In the genomic region with DNA sequence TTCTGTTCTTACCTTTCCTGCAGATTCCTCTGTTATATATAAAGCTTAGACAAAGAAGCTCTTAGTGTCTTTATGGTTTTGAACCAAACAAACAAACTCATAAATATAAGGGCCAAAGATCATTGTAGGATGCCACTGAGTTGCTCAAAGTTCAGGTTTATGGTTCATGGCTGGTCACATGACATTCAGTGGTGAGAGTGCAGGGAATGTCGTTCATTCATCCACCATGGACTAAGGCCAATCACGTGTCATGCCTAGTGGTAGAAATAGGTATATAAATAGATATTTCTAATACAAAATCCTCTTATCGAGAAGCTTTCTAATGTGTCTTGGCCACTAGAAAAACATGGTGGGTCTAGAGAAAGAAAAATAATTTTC, we compare ENCODE assay signal across 27 cellular contexts.
DNase-seq lines count a peak whose midpoint lies in the region; ATAC-seq, FAIRE-seq and TF ChIP-seq lines count a peak whose summit lies in the region.
"Had no signal": no experiment of that assay in that cellular context is flagged by ENCODE, and none has a peak within 500 bp of the region (broad histone marks: within the 10 kb centered on the region; RNA-seq: fewer than 3 reads in every experiment).

No MANE protein-coding gene starts in this region.

- BruUV-seq in HepG2 (replicated peaks; lab: Mats Ljungman, UMichigan): no TSS peak

- FAIRE-seq in A549 (lab: Jason Lieb, UNC) (no peak), HepG2 (lab: Jason Lieb, UNC) (no peak)
- FAIRE-seq: GM12878, GM12892, GM18507 had no signal

- no peak overlapping the region for H3K4me2 ChIP-seq in A549
- H3K4me2 ChIP-seq in HepG2 (ENCODE audit: low read depth, low read length): no peak overlapping the region
- H3K4me2 ChIP-seq: BLaER1 had no signal

- no peaks in the 10 kb centered on the region for H3K27me3 Mint-ChIP-seq in mesothelial cell of epicardium (ENCODE audit: low read depth)
- H3K27me3 Mint-ChIP-seq: CD4-positive, CD25-positive, alpha-beta regulatory T cell had no signal

- TF ChIP-seq POLR2A in A549 (IDR thresholded peaks at IDR 0.05; ENCODE audit: low read length) (no peak), HepG2 (IDR thresholded peaks at IDR 0.05; ENCODE audit: insufficient read depth in 1 of 2, low read depth in 2 of 2, low read length in 2 of 2) (no peak), right lobe of liver (IDR thresholded peaks at IDR 0.05) (no peak)

- no peak overlapping the region for H2AFZ ChIP-seq in HepG2 (ENCODE audit: low read length)

- H3K9ac ChIP-seq in HepG2 (ENCODE audit: insufficient read depth, low read depth, low read length): no peak overlapping the region
- H3K9ac ChIP-seq: BLaER1 had no signal

- CTCF ChIA-PET in A549 (lab: Yijun Ruan, JAX): interaction anchor here (0.9 kb wide), 1 partner anchor 16 kb away, joined by 3 read pairs; no protein-coding TSS in a partner anchor
- CTCF ChIA-PET in HepG2 (lab: Yijun Ruan, JAX; ENCODE audit: low intra/inter-chr PET ratio, low total read pairs): no interaction called here

- no peak for TF ChIP-seq RAD21 in A549 (conservative IDR thresholded peaks at IDR 0.05 in 1 of 2, IDR thresholded peaks at IDR 0.05 in 1 of 2)
- no peak for TF ChIP-seq RAD21 in HepG2 (CRISPR knock-in tag; IDR thresholded peaks at IDR 0.05)

- H3K9me3 ChIP-seq in A549: peaks cover 9% of the 10 kb centered on the region
- peaks cover under 1% of the 10 kb centered on the region for H3K9me3 ChIP-seq in HepG2 (ENCODE audit: low read length)
- H3K9me3 ChIP-seq in right lobe of liver: peaks cover 0 to 3% (median 0%) of the 10 kb centered on the region in 4 donors
- H3K9me3 ChIP-seq: BE2C had no signal

- no peak for DNase-seq in A549 (ENCODE audit: low read depth in 1 of 2, low spot score in 1 of 2)
- DNase-seq in left colon: no peak
- DNase-seq in HepG2 (ENCODE audit: low spot score): no peak
- DNase-seq in right lobe of liver: no peak
- DNase-seq in iPS-NIHi11 (ENCODE audit: low spot score): no peak
- DNase-seq in mesothelial cell of epicardium (ENCODE audit: low spot score in 2 of 2, unreplicated experiment in 2 of 2): no peak
- DNase-seq: ACHN; BE2C; C1 segment of cervical spinal cord; CD4-positive, alpha-beta memory T cell; CD4-positive, CD25-positive, alpha-beta regulatory T cell; CD8-positive, alpha-beta memory T cell; COR-L47; DMS 273 treated with DMSO at 0.1 percent for 48 hours; DMS153; DMS53; DMS79; DND-41; EL; GDM1 had no signal

- H3K9me3 Mint-ChIP-seq in mesothelial cell of epicardium: peaks cover 13% of the 10 kb centered on the region

- TF ChIP-seq CTCF in A549 (IDR thresholded peaks at IDR 0.05) (no peak), HepG2 (CRISPR knock-in tag; IDR thresholded peaks at IDR 0.05) (no peak), right lobe of liver (IDR thresholded peaks at IDR 0.05) (no peak), mesothelial cell of epicardium (IDR thresholded peaks at IDR 0.05; ENCODE audit: unreplicated experiment) (no peak)

- H3K4me1 Mint-ChIP-seq in mesothelial cell of epicardium: peaks cover 10% of the 10 kb centered on the region
- H3K4me1 Mint-ChIP-seq: CD14-positive monocyte; CD8-positive, alpha-beta memory T cell had no signal

- in situ Hi-C loops in HepG2 (cut with HindIII; ENCODE audit: extremely low pct_ligation_motif_present, low pct_unique_long_range_greater_than_20kb): no loop called here

- H3K4me1 ChIP-seq in A549 (no peaks in the 10 kb centered on the region), HepG2 (ENCODE audit: insufficient read depth, low read length) (peaks cover 17% of the 10 kb centered on the region), right lobe of liver (peaks cover 0 to 16% (median 4%) of the 10 kb centered on the region in 4 donors)
- H3K4me1 ChIP-seq: BE2C, BLaER1 had no signal

- no peak overlapping the region for H3K27ac Mint-ChIP-seq in mesothelial cell of epicardium
- H3K27ac Mint-ChIP-seq: CD14-positive monocyte; CD4-positive, CD25-positive, alpha-beta regulatory T cell had no signal

- 41% methylated on average over 3 of the region's 3 CpGs for WGBS in A549 (ENCODE audit: missing lambda C conversion rate)
- WGBS in HepG2 (ENCODE audit: low lambda C conversion rate): 32% methylated on average over 3 of the region's 3 CpGs
- 48% methylated on average over 3 of the region's 3 CpGs for WGBS in right lobe of liver (ENCODE audit: insufficient coverage, low coverage, low lambda C conversion rate, missing lambda C conversion rate)

- H3K36me3 ChIP-seq in HepG2 (replicated peaks in 1 of 2; ENCODE audit: control insufficient read depth in 1 of 2, insufficient read depth in 2 of 2, low read length in 2 of 2) (no peaks in the 10 kb centered on the region), right lobe of liver (no peaks in the 10 kb centered on the region)
- H3K36me3 ChIP-seq: BE2C, BLaER1 had no signal

- H3K79me2 ChIP-seq in HepG2 (ENCODE audit: insufficient read depth, low read length): no peaks in the 10 kb centered on the region

- no peak overlapping the region for H3K4me3 Mint-ChIP-seq in mesothelial cell of epicardium
- H3K4me3 Mint-ChIP-seq: CD14-positive monocyte; CD4-positive, alpha-beta memory T cell; CD4-positive, CD25-positive, alpha-beta regulatory T cell; CD8-positive, alpha-beta memory T cell had no signal

- H3K4me3 ChIP-seq in A549: no peak overlapping the region
- H3K4me3 ChIP-seq in HepG2 (replicated peaks in 1 of 3; ENCODE audit: insufficient read depth in 1 of 3, low read depth in 2 of 3, low read length in 3 of 3): no peak overlapping the region
- no peak overlapping the region for H3K4me3 ChIP-seq in right lobe of liver
- H3K4me3 ChIP-seq: BLaER1, GM12878 had no signal

- no peak overlapping the region for H3K27ac ChIP-seq in A549
- no peak overlapping the region for H3K27ac ChIP-seq in HepG2 (ENCODE audit: extremely low read length, insufficient read depth, low read length)
- peak overlapping the region in 1 of 3 donors; percentile 45 for H3K27ac ChIP-seq in right lobe of liver
- H3K27ac ChIP-seq: 22Rv1, BLaER1 had no signal

- TF ChIP-seq EP300 in A549 (IDR thresholded peaks at IDR 0.05) (no peak), HepG2 (IDR thresholded peaks at IDR 0.05; ENCODE audit: low read depth in 2 of 2, low read length in 2 of 2) (no peak), HepG2 (CRISPR knock-in tag; IDR thresholded peaks at IDR 0.05; ENCODE audit: borderline replicate concordance) (no peak)

- H3K36me3 Mint-ChIP-seq in mesothelial cell of epicardium: peaks cover under 1% of the 10 kb centered on the region
- H3K36me3 Mint-ChIP-seq: CD14-positive monocyte had no signal

- ATAC-seq in A549 (no peak), left colon (peak; percentile 32), HepG2 (no peak), right lobe of liver (peak in 3 of 4 donors; percentile 28 to 64 (median 37)), GM21619 (IDR thresholded peaks at IDR 0.05; ENCODE audit: unreplicated experiment) (no peak)
- ATAC-seq: GM12878 had no signal

- no peaks in the 10 kb centered on the region for H3K27me3 ChIP-seq in HepG2 (ENCODE audit: control insufficient read depth in 1 of 2, insufficient read depth in 2 of 2, low read length in 2 of 2)
- H3K27me3 ChIP-seq in right lobe of liver: no peaks in the 10 kb centered on the region
- H3K27me3 ChIP-seq: BE2C, BLaER1 had no signal

- intact Hi-C loops in left colon (cut with DNase I, micrococcal nuclease) (no loop called here), HepG2 (cut with micrococcal nuclease; ENCODE audit: unreplicated experiment) (no loop called here), right lobe of liver (cut with DNase I) (no loop called here)

- POLR2A ChIA-PET in A549 (lab: Yijun Ruan, JAX) (no interaction called here), HepG2 (lab: Yijun Ruan, JAX) (no interaction called here)

- H4K20me1 ChIP-seq in HepG2 (ENCODE audit: insufficient read depth, low read length): no peaks in the 10 kb centered on the region
- H4K20me1 ChIP-seq: BLaER1 had no signal

TF ChIP-seq in A549, 52 proteins besides CTCF, POLR2A, EP300 and RAD21:
- TF ChIP-seq, protein P1, sequence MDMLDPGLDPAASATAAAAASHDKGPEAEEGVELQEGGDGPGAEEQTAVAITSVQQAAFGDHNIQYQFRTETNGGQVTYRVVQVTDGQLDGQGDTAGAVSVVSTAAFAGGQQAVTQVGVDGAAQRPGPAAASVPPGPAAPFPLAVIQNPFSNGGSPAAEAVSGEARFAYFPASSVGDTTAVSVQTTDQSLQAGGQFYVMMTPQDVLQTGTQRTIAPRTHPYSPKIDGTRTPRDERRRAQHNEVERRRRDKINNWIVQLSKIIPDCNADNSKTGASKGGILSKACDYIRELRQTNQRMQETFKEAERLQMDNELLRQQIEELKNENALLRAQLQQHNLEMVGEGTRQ (IDR thresholded peaks at IDR 0.05): peak; percentile 59
- no peak for TF ChIP-seq CEBPB (IDR thresholded peaks at IDR 0.05)
- TF ChIP-seq CBX8 (IDR thresholded peaks at IDR 0.05): no peak
- TF ChIP-seq POLR2AphosphoS2 (conservative IDR thresholded peaks at IDR 0.05; ENCODE audit: low read length): no peak

TF ChIP-seq in HepG2, 621 proteins besides CTCF, POLR2A, EP300 and RAD21:
- TF ChIP-seq, protein P1 (IDR thresholded peaks at IDR 0.05; ENCODE audit: low read depth, low read length): peak; percentile 53
- TF ChIP-seq, protein P1 (CRISPR knock-in tag; IDR thresholded peaks at IDR 0.05; ENCODE audit: borderline replicate concordance): no peak
- TF ChIP-seq ZNF10 (CRISPR knock-in tag; IDR thresholded peaks at IDR 0.05; ENCODE audit: borderline replicate concordance, low read depth) (no peak), ZNF564 (CRISPR knock-in tag; IDR thresholded peaks at IDR 0.05) (no peak), BHLHE40 (IDR thresholded peaks at IDR 0.05; ENCODE audit: low read length) (peak; percentile 21; the same call in 1 of the 2 replicates), ZNF30 (CRISPR knock-in tag; IDR thresholded peaks at IDR 0.05) (no peak), SCMH1 (CRISPR knock-in tag; IDR thresholded peaks at IDR 0.05; ENCODE audit: borderline replicate concordance) (no peak), ZBTB3 (CRISPR knock-in tag; IDR thresholded peaks at IDR 0.05; ENCODE audit: borderline replicate concordance, low read depth) (no peak)
TF ChIP-seq in HepG2: peak in this region for 2.

Comparison
In these comparisons a context has a peak if more than half of its experiments do, and no peak if none do; other contexts are left out.
1. ATAC-seq: peak in left colon (single experiment) and right lobe of liver (3 of 4); none in A549 (0 of 2), HepG2 (single experiment) and GM21619 (single experiment).